2 cellular contexts compared by ENCODE assay signal in genomic region chr6:161000632-161001031, GRCh38.
TF ChIP-seq lines count a peak whose summit lies in the region.

No MANE protein-coding gene starts in this region.

TF ChIP-seq in HepG2, 621 proteins besides CTCF, POLR2A, EP300 and RAD21:
- TF ChIP-seq CEBPZ (IDR thresholded peaks at IDR 0.05; ENCODE audit: low read length) (no peak), ZFYVE20 (CRISPR knock-in tag; IDR thresholded peaks at IDR 0.05; ENCODE audit: borderline replicate concordance, low read depth) (no peak), ZNF382 (CRISPR knock-in tag; IDR thresholded peaks at IDR 0.05; ENCODE audit: borderline replicate concordance) (no peak), ZNF317 (CRISPR knock-in tag; IDR thresholded peaks at IDR 0.05) (no peak), MNT (IDR thresholded peaks at IDR 0.05) (peak; percentile 88), ZNF350 (CRISPR knock-in tag; IDR thresholded peaks at IDR 0.05; ENCODE audit: borderline replicate concordance, low read depth) (no peak), KDM6A (CRISPR knock-in tag; IDR thresholded peaks at IDR 0.05; ENCODE audit: low read depth) (no peak), RNF219 (CRISPR knock-in tag; IDR thresholded peaks at IDR 0.05) (no peak), MXI1 (IDR thresholded peaks at IDR 0.05; ENCODE audit: borderline replicate concordance, low read depth, low read length) (peak; percentile 53; the same call in 1 of the 3 replicates), ZNF558 (CRISPR knock-in tag; IDR thresholded peaks at IDR 0.05; ENCODE audit: borderline replicate concordance) (no peak), ZNF205 (CRISPR knock-in tag; IDR thresholded peaks at IDR 0.05) (no peak), SATB2 (CRISPR knock-in tag; IDR thresholded peaks at IDR 0.05) (no peak), CREB1 (IDR thresholded peaks at IDR 0.05) (no peak), CREB1 (CRISPR knock-in tag; IDR thresholded peaks at IDR 0.05) (no peak)
- TF ChIP-seq, protein P1, sequence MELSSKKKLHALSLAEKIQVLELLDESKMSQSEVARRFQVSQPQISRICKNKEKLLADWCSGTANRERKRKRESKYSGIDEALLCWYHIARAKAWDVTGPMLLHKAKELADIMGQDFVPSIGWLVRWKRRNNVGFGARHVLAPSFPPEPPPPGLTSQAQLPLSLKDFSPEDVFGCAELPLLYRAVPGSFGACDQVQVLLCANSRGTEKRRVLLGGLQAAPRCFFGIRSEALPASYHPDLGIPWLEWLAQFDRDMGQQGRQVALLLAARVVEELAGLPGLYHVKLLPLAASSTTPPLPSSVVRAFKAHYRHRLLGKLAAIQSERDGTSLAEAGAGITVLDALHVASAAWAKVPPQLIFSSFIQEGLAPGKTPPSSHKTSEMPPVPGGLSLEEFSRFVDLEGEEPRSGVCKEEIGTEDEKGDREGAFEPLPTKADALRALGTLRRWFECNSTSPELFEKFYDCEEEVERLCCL (CRISPR knock-in tag; IDR thresholded peaks at IDR 0.05; ENCODE audit: borderline replicate concordance) = no peak

TF ChIP-seq in K562, 482 proteins besides CTCF, POLR2A, EP300 and RAD21:
- TF ChIP-seq KDM1A (IDR thresholded peaks at IDR 0.05) = peak in 1 of 2 experiments; percentile 100; a peak in 2 of 4 replicates
- TF ChIP-seq ZNF592 (IDR thresholded peaks at IDR 0.05) = 0 out of 2 replicates have a peak, but pooled peaks have one; percentile 26
- TF ChIP-seq NCOA2 (IDR thresholded peaks at IDR 0.05; ENCODE audit: partially characterized antibody in 2 of 2) = peak in 1 of 2 experiments; percentile 61
- peak; percentile 22; the same call in 1 of the 2 replicates for TF ChIP-seq CBFA2T3 (IDR thresholded peaks at IDR 0.05)
- TF ChIP-seq ARID2 (IDR thresholded peaks at IDR 0.05) = peak; percentile 100
- peak; percentile 59 for TF ChIP-seq NCOR1 (IDR thresholded peaks at IDR 0.05)
- TF ChIP-seq MXI1 (IDR thresholded peaks at IDR 0.05; ENCODE audit: low read depth, low read length) = peak; percentile 59; the same call in 1 of the 2 replicates
- TF ChIP-seq, protein P2, sequence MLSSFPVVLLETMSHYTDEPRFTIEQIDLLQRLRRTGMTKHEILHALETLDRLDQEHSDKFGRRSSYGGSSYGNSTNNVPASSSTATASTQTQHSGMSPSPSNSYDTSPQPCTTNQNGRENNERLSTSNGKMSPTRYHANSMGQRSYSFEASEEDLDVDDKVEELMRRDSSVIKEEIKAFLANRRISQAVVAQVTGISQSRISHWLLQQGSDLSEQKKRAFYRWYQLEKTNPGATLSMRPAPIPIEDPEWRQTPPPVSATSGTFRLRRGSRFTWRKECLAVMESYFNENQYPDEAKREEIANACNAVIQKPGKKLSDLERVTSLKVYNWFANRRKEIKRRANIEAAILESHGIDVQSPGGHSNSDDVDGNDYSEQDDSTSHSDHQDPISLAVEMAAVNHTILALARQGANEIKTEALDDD (IDR thresholded peaks at IDR 0.05) = no peak
- no peak for TF ChIP-seq ETV6 (IDR thresholded peaks at IDR 0.05; ENCODE audit: borderline replicate concordance in 1 of 2, low read depth in 2 of 2, low read length in 1 of 2)
- TF ChIP-seq ETV6 (CRISPR knock-in tag; IDR thresholded peaks at IDR 0.05; ENCODE audit: borderline replicate concordance) = no peak
- no peak for TF ChIP-seq ZNF175 (CRISPR knock-in tag; IDR thresholded peaks at IDR 0.05; ENCODE audit: low read depth)
- no peak for TF ChIP-seq TFAP4 (CRISPR knock-in tag; IDR thresholded peaks at IDR 0.05; ENCODE audit: borderline replicate concordance)
- TF ChIP-seq AFF1 (IDR thresholded peaks at IDR 0.05; ENCODE audit: low read depth in 1 of 2, partially characterized antibody in 2 of 2) = peak in 1 of 2 experiments; percentile 83
